ENCODE assay signal across 23 cellular contexts in the genomic region with DNA sequence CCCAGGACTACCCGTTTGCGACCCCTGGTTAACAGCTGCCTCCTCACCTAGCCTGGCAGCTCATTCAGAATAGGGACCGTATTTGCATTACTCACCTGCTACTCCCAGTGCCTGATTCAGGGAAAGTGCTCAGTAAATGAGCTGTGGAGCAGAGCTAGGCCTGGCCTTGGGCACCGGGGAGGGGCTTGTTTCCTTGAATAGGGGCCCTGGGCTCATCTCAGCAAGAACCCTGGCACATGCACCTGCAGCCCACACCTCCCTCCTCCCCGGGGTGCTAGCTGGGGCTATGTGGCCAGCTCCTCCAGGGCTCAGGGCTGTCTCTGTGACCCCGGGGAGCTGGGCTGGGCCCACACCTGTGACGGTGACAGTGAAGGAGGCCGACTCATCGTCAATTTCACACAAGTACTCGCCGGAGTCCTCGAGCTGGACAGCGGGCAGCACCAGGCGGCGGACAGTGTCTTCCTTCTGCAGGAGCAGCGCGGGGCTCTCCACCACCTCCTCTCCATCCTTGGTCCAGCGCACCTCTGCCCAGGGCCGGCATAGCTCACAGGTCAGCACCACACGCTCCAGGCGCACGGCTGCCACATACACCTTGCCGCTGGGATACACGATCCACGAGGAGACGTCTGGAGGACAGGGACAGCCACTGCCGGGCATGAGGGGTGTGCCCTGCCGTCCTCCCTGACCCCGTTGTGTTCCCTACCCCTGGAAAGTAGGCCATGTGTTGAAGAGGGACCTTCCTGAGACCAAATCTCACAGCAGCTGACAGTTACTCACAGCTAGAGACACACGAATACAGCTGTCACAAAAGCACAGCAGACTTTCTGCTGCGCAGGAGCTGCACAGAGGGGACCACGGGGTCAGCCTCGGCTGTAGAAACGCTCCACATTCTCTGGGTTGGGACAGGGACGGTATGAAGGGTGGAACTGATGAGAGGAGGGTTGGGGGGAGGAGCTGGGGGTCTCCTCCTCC. TPM values are rescaled to one million over a fixed set of nuclear protein-coding genes. Genes with fewer than 3 reads are reported as not detected.
A peak's percentile ranks its signal among the peaks of the same experiment; 100 is the strongest.
DNase-seq lines count a peak whose midpoint lies in the region; ATAC-seq, FAIRE-seq and TF ChIP-seq lines count a peak whose summit lies in the region.
"Had no signal": no experiment of that assay in that cellular context is flagged by ENCODE, and none has a peak within 500 bp of the region (broad histone marks: within the 10 kb centered on the region; RNA-seq: fewer than 3 reads in every experiment).

No MANE protein-coding gene starts in this region.

- peak overlapping the region; percentile 12 for H3K9ac ChIP-seq in HUES6 (ENCODE audit: low read length)
- no peak overlapping the region for H3K9ac ChIP-seq in colonic mucosa (ENCODE audit: low read depth in 2 of 2, low read length in 2 of 2)

- TSS peak; percentile 14 for BruUV-seq in Calu3 (replicated peaks; lab: Mats Ljungman, UMichigan)

- H3K27ac ChIP-seq in HUES6 (ENCODE audit: low read depth, low read length) (no peak overlapping the region; the same call in 1 of the 2 replicates), colonic mucosa (no peak overlapping the region)
- H3K27ac ChIP-seq: brain microvascular endothelial cell, prostate gland, skin epidermis, tibial artery had no signal

- no peaks in the 10 kb centered on the region for H3K9me3 Mint-ChIP-seq in Calu3 (ENCODE audit: low read depth, unreplicated experiment)
- H3K9me3 Mint-ChIP-seq: activated CD4-positive, alpha-beta T cell treated with anti-CD3 and anti-CD28 coated beads, Interleukin-2, amount 10 ng/mL, durations not matched to agents 24 days and 14 days; natural killer cell; stimulated activated naive CD8-positive, alpha-beta T cell treated with anti-CD3 and anti-CD28 coated beads, Interleukin-15, Interleukin-2, amounts not matched to agents 100 ng/mL and 50 ng/mL, for 24 hours had no signal

- H3K27me3 Mint-ChIP-seq in Calu3 (ENCODE audit: unreplicated experiment) = no peaks in the 10 kb centered on the region

- no peak overlapping the region for H3K27ac Mint-ChIP-seq in Calu3 (ENCODE audit: unreplicated experiment)
- H3K27ac Mint-ChIP-seq: activated CD4-positive, alpha-beta T cell treated with anti-CD3 and anti-CD28 coated beads, Interleukin-2, amount 10 ng/mL, durations not matched to agents 24 days and 14 days; natural killer cell; stimulated activated naive CD8-positive, alpha-beta T cell treated with anti-CD3 and anti-CD28 coated beads, Interleukin-15, Interleukin-2, amounts not matched to agents 100 ng/mL and 50 ng/mL, for 24 hours had no signal

- intact Hi-C loops in Calu3 (cut with micrococcal nuclease; ENCODE audit: unreplicated experiment) (no loop called here), colonic mucosa (cut with DNase I) (no loop called here)

- no peak for TF ChIP-seq CTCF in Calu3 (IDR thresholded peaks at IDR 0.05; ENCODE audit: unreplicated experiment)
- no peak for TF ChIP-seq CTCF in colonic mucosa (IDR thresholded peaks at IDR 0.05)

- H3K4me1 ChIP-seq in HUES6 (ENCODE audit: control insufficient read depth, insufficient read depth, low read length) (peaks cover 60% of the 10 kb centered on the region), colonic mucosa (no peaks in the 10 kb centered on the region)
- H3K4me1 ChIP-seq: prostate gland, tibial artery had no signal

- no peaks in the 10 kb centered on the region for H3K27me3 ChIP-seq in HUES6 (ENCODE audit: control insufficient read depth, insufficient read depth, low read length)
- no peaks in the 10 kb centered on the region for H3K27me3 ChIP-seq in colonic mucosa
- H3K27me3 ChIP-seq: brain microvascular endothelial cell, tibial artery had no signal

- ATAC-seq in HG03460 (IDR thresholded peaks at IDR 0.05; ENCODE audit: unreplicated experiment) = no peak
- ATAC-seq: natural killer cell had no signal

- no peaks in the 10 kb centered on the region for H3K4me1 Mint-ChIP-seq in Calu3 (ENCODE audit: low read depth, unreplicated experiment)
- H3K4me1 Mint-ChIP-seq: activated CD4-positive, alpha-beta T cell treated with anti-CD3 and anti-CD28 coated beads, Interleukin-2, amount 10 ng/mL, durations not matched to agents 24 days and 14 days; natural killer cell had no signal

- H3K4me3 Mint-ChIP-seq in Calu3 (ENCODE audit: low read depth, unreplicated experiment) = no peak overlapping the region
- H3K4me3 Mint-ChIP-seq: activated CD4-positive, alpha-beta T cell treated with anti-CD3 and anti-CD28 coated beads, Interleukin-2, amount 10 ng/mL, durations not matched to agents 24 days and 14 days; natural killer cell; stimulated activated naive CD8-positive, alpha-beta T cell treated with anti-CD3 and anti-CD28 coated beads, Interleukin-15, Interleukin-2, amounts not matched to agents 100 ng/mL and 50 ng/mL, for 24 hours had no signal

- no peak for FAIRE-seq in HTR-8/SVneo (lab: Jason Lieb, UNC)

- H3K36me3 ChIP-seq in HUES6 (ENCODE audit: control insufficient read depth, insufficient read depth, low read length) = peaks cover 52% of the 10 kb centered on the region
- no peaks in the 10 kb centered on the region for H3K36me3 ChIP-seq in colonic mucosa
- H3K36me3 ChIP-seq: brain microvascular endothelial cell had no signal

- CTCF ChIA-PET in Calu3 (lab: Charles Lee) = interaction anchor here (0.7 kb wide), 1 partner anchor 10 kb away, joined by 3 read pairs; no protein-coding TSS in a partner anchor

- no peak for DNase-seq in Calu3
- DNase-seq in colonic mucosa = peak; percentile 12
- DNase-seq in myocyte (ENCODE audit: low read depth) = peak; percentile 39
- DNase-seq in HTR-8/SVneo (ENCODE audit: insufficient read length, low spot score) = no peak
- no peak for DNase-seq in activated T-cell treated with anti-CD3 and anti-CD28 coated beads, Interleukin-2, amount 50 U/mL, for 1 hour
- DNase-seq in SK-N-DZ (ENCODE audit: low spot score) = no peak
- DNase-seq: activated CD4-positive, alpha-beta T cell treated with anti-CD3 and anti-CD28 coated beads, Interleukin-2, amount 10 ng/mL, durations not matched to agents 24 days and 14 days; activated effector memory CD4-positive, alpha-beta T cell treated with Interleukin-2 at 50 U/mL for 16 hours; brain microvascular endothelial cell; mammary epithelial cell; natural killer cell; NCI-H1105 treated with DMSO at 0.1 percent for 48 hours; NCI-H2081 treated with DMSO at 0.1 percent for 48 hours; NCI-H510A; stimulated activated CD4-positive, alpha-beta T cell treated with anti-CD3 and anti-CD28 coated beads, Interleukin-4, amount 100 ng/mL, for 1 hour; T-helper 1 cell; tibial artery had no signal

- H3K9me3 ChIP-seq in HUES6 (ENCODE audit: control insufficient read depth, insufficient read depth, low read depth, low read length) = peaks cover 4% of the 10 kb centered on the region; the same call in 1 of the 2 replicates
- H3K9me3 ChIP-seq in colonic mucosa = no peaks in the 10 kb centered on the region
- H3K9me3 ChIP-seq: prostate gland, tibial artery had no signal

- H3K36me3 Mint-ChIP-seq in Calu3 (ENCODE audit: insufficient read depth, unreplicated experiment) = peaks cover 14% of the 10 kb centered on the region
- H3K36me3 Mint-ChIP-seq: natural killer cell had no signal

- H3K4me3 ChIP-seq in HUES6 (ENCODE audit: low read depth, low read length) (no peak overlapping the region), colonic mucosa (no peak overlapping the region)
- H3K4me3 ChIP-seq: prostate gland, skin epidermis, tibial artery had no signal

RNA-seq across cellular contexts. Expression of a gene that starts 9.0 kb away (rescaled TPM):
- total RNA-seq in Calu3 (2022) (65.9 and 76.5 TPM in 2 replicates), colonic mucosa (10 to 100 TPM in 1 of 2 donors, 1 to 10 TPM in 1; 9.9 to 13.2 TPM), myocyte (159 and 173 TPM in 2 replicates)
- 139 TPM for polyA plus RNA-seq in myocyte (2012)
- polyA plus RNA-seq in SK-N-DZ (2014; cell fraction: cytosol; rRNA removed) = 57.4 and 69.0 TPM in 2 replicates
- 221 and 243 TPM in 2 replicates for polyA plus RNA-seq in SK-N-DZ (2014; cell fraction: nucleus; rRNA removed)

RNA-seq across cellular contexts. Expression of a gene that starts 9.8 kb away (rescaled TPM):
- 0.80 and 0.83 TPM in 2 replicates for total RNA-seq in Calu3 (2022)
- total RNA-seq in colonic mucosa = not detected
- 0.48 and 0.62 TPM in 2 replicates for total RNA-seq in myocyte
- polyA plus RNA-seq in myocyte (2012) = 1.7 TPM
- polyA plus RNA-seq in SK-N-DZ (2014; cell fraction: cytosol; rRNA removed) = 1.8 and 3.3 TPM in 2 replicates
- polyA plus RNA-seq in SK-N-DZ (2014; cell fraction: nucleus; rRNA removed) = 3.4 and 4.6 TPM in 2 replicates
- total RNA-seq: activated CD4-positive, alpha-beta T cell treated with anti-CD3 and anti-CD28 coated beads, Interleukin-2, amount 10 ng/mL, durations not matched to agents 24 days and 14 days; dermis microvascular lymphatic vessel endothelial cell; natural killer cell had no signal

RNA-seq across cellular contexts. Expression of a gene that starts 18.5 kb away (rescaled TPM):
- total RNA-seq in Calu3 (2022) (5.2 and 5.9 TPM in 2 replicates), colonic mucosa (1 to 10 TPM; 1.7 to 2.9 TPM), myocyte (5.8 and 9.0 TPM in 2 replicates)
- 4.5 TPM for polyA plus RNA-seq in myocyte (2012)
- polyA plus RNA-seq in SK-N-DZ (2014; cell fraction: cytosol; rRNA removed) = 29.0 and 33.6 TPM in 2 replicates
- polyA plus RNA-seq in SK-N-DZ (2014; cell fraction: nucleus; rRNA removed) = 28.0 and 28.4 TPM in 2 replicates
- total RNA-seq: dermis microvascular lymphatic vessel endothelial cell had no signal

RNA-seq across cellular contexts. Expression of a gene that starts 18.7 kb away (rescaled TPM):
- total RNA-seq in Calu3 (2022) (139 and 141 TPM in 2 replicates), colonic mucosa (10 to 100 TPM; 43.1 to 43.5 TPM), myocyte (382 and 388 TPM in 2 replicates)
- polyA plus RNA-seq in myocyte (2012) = 301 TPM
- polyA plus RNA-seq in SK-N-DZ (2014; cell fraction: cytosol; rRNA removed) = 32.0 and 36.6 TPM in 2 replicates
- polyA plus RNA-seq in SK-N-DZ (2014; cell fraction: nucleus; rRNA removed) = 23.0 and 30.2 TPM in 2 replicates

RNA-seq across cellular contexts. Expression of a gene that starts 35.3 kb away (rescaled TPM):
- total RNA-seq in Calu3 (2022) (29.3 and 32.5 TPM in 2 replicates), colonic mucosa (10 to 100 TPM; 25.4 to 42.7 TPM), myocyte (13.0 and 14.7 TPM in 2 replicates)
- polyA plus RNA-seq in myocyte (2012) = 22.2 TPM
- polyA plus RNA-seq in SK-N-DZ (2014; cell fraction: cytosol; rRNA removed) = 15.9 and 22.7 TPM in 2 replicates
- polyA plus RNA-seq in SK-N-DZ (2014; cell fraction: nucleus; rRNA removed) = 144 and 145 TPM in 2 replicates

Comparison
In these comparisons a context has a peak if more than half of its experiments do, and no peak if none do; other contexts are left out.
1. DNase-seq: peak in colonic mucosa (single experiment) and myocyte (single experiment); none in Calu3 (single experiment), HTR-8/SVneo (single experiment), activated T-cell treated with anti-CD3 and anti-CD28 coated beads, Interleukin-2, amount 50 U/mL, for 1 hour (single experiment) and SK-N-DZ (single experiment).